In the genomic region with DNA sequence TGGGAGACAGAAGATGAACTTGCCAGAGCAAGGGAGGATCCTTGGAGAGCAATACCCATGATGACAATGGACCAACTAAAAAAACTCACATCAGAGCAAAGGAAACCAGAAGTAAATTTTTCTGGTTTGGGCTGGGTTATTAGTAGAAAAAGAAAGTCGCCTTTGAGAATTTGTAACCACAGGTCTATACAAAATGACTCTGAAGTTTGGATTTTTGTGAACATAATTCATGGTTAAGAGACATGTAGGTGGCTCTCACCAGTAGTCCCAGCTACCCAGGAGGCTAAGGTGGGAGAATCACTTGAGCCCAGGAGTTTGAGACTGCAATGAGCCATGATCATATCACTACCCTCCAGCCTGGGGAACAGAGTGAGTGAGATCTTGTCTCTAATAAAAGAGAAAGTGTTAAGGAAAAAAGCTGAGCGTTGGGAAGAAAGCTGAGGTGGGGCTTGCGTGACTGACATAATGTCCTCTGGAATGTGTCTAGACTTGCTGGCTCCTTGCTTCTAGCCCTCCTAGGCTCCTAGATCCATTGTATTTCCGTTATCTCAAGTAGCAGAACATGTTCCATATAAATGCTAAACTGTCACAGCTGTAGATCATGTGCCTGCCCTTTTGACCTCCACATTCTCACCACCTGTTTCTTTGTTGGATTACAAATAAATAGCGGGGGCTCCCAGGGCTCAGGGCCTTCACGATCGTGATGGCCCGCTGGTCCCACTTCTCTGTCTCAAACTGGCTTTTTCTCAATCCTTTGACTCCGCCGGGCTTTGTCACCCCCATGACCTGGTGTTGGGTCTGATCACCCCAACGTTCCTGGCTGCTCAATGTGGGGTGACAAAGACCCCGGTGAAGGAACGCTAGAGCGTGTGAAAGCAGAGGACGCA, we compare ENCODE assay signal across 8 cellular contexts. TPM values are rescaled to one million over a fixed set of nuclear protein-coding genes. Genes with fewer than 3 reads are reported as not detected.
DNase-seq lines count a peak whose midpoint lies in the region; ATAC-seq, FAIRE-seq and TF ChIP-seq lines count a peak whose summit lies in the region.

No MANE protein-coding gene starts in this region.

- peaks cover 0 to 2% (median 0%) of the 10 kb centered on the region in 7 donors for H3K9me3 Mint-ChIP-seq in CD14-positive monocyte

- no peak for FAIRE-seq in endothelial cell of umbilical vein (lab: Jason Lieb, UNC)

- TF ChIP-seq POLR2A in endothelial cell of umbilical vein (IDR thresholded peaks at IDR 0.05; ENCODE audit: low read depth, low read length): no peak

- POLR2A ChIA-PET in endothelial cell of umbilical vein (lab: Charles Lee): no interaction called here

- no peaks in the 10 kb centered on the region for H3K4me1 Mint-ChIP-seq in CD14-positive monocyte

- no peak overlapping the region for H3K4me3 Mint-ChIP-seq in CD14-positive monocyte

- TF ChIP-seq CTCF in endothelial cell of umbilical vein (IDR thresholded peaks at IDR 0.05; ENCODE audit: extremely low read depth in 1 of 2, insufficient read depth in 1 of 2, low read depth in 1 of 2, low read length in 2 of 2): no peak
- TF ChIP-seq CTCF in CD14-positive monocyte (IDR thresholded peaks at IDR 0.05): no peak

- intact Hi-C loops in endothelial cell of umbilical vein (cut with micrococcal nuclease) (no loop called here), CD14-positive monocyte (cut with micrococcal nuclease) (no loop called here)

- BruUV-seq in endothelial cell of umbilical vein (replicated peaks; lab: Mats Ljungman, UMichigan): TSS peak; percentile 57

- H2AFZ ChIP-seq in endothelial cell of umbilical vein (ENCODE audit: low read depth, low read length): peak overlapping the region; percentile 34

- no peak overlapping the region for H3K9ac ChIP-seq in endothelial cell of umbilical vein (replicated peaks; ENCODE audit: extremely low read depth, insufficient read depth, low read length)

- no peak overlapping the region for H3K4me2 ChIP-seq in endothelial cell of umbilical vein (ENCODE audit: insufficient read depth, low read length)

- H3K9me3 ChIP-seq in endothelial cell of umbilical vein (replicated peaks; ENCODE audit: control insufficient read depth, insufficient read depth, low read length): no peaks in the 10 kb centered on the region

- H3K4me3 ChIP-seq in GM08714 (ENCODE audit: low read length): peak overlapping the region; percentile 52; the same call in 1 of the 2 replicates
- H3K4me3 ChIP-seq in endothelial cell of umbilical vein (replicated peaks in 1 of 3; ENCODE audit: insufficient read depth in 1 of 3, low read depth in 1 of 3, low read length in 3 of 3): no peak overlapping the region

- peaks cover 5% of the 10 kb centered on the region for H3K4me1 ChIP-seq in endothelial cell of umbilical vein (ENCODE audit: control insufficient read depth, extremely low read depth, insufficient read depth, low read length)

- H3K36me3 ChIP-seq in endothelial cell of umbilical vein (ENCODE audit: control insufficient read depth in 2 of 2, extremely low read depth in 1 of 2, insufficient read depth in 2 of 2, low read length in 2 of 2): no peaks in the 10 kb centered on the region

- no peaks in the 10 kb centered on the region for H3K27me3 ChIP-seq in endothelial cell of umbilical vein (ENCODE audit: control insufficient read depth in 2 of 2, insufficient read depth in 2 of 2, low read length in 2 of 2)

- no peaks in the 10 kb centered on the region for H3K9me1 ChIP-seq in endothelial cell of umbilical vein (replicated peaks; ENCODE audit: control insufficient read depth, extremely low read depth, insufficient read depth, low read length)

- CTCF ChIA-PET in endothelial cell of umbilical vein (lab: Charles Lee): interaction anchor here (1.0 to 2.0 kb wide), 3 partner anchors 9 to 42 kb away, joined by 3 to 6 read pairs (median 4); no protein-coding TSS in a partner anchor

- H4K20me1 ChIP-seq in endothelial cell of umbilical vein (replicated peaks; ENCODE audit: control insufficient read depth, extremely low read depth, insufficient read depth, low read length): no peaks in the 10 kb centered on the region

- DNase-seq in HT1080 (ENCODE audit: low read depth) (peak; percentile 31), endothelial cell of umbilical vein (ENCODE audit: low read depth, low spot score) (peak; percentile 4), CD14-positive monocyte (ENCODE audit: low spot score) (no peak), NCI-H2196 treated with DMSO at 0.1 percent for 48 hours (lab: John Stamatoyannopoulos, UW; ENCODE audit: unreplicated experiment) (no peak), NCI-H524 treated with DMSO at 0.1 percent for 48 hours (lab: John Stamatoyannopoulos, UW) (no peak)
- no peak for DNase-seq in activated CD8-positive, alpha-beta memory T cell treated with anti-CD3 and anti-CD28 coated beads, Interleukin-2, amount 50 U/mL, for 4 hours

- no peaks in the 10 kb centered on the region for H3K79me2 ChIP-seq in endothelial cell of umbilical vein (ENCODE audit: control insufficient read depth, insufficient read depth, low read length)

- peak overlapping the region in 2 of 7 donors; percentile 12 to 25 for H3K27ac Mint-ChIP-seq in CD14-positive monocyte

- ATAC-seq in GM21528 (IDR thresholded peaks at IDR 0.05; ENCODE audit: low FRiP score, unreplicated experiment): peak; percentile 69

- dilution Hi-C loops in endothelial cell of umbilical vein (cut with MboI; ENCODE audit: extremely low pct_ligation_motif_present, low sequenced_read_pairs): no loop called here

- no peaks in the 10 kb centered on the region for H3K36me3 Mint-ChIP-seq in CD14-positive monocyte

- peak overlapping the region; percentile 55 for H3K27ac ChIP-seq in endothelial cell of umbilical vein (ENCODE audit: insufficient read depth, low read depth, low read length)

- peaks cover 1 to 11% (median 10%) of the 10 kb centered on the region in 3 donors for H3K27me3 Mint-ChIP-seq in CD14-positive monocyte (ENCODE audit: low read depth in 3 of 3)

TF ChIP-seq in endothelial cell of umbilical vein, 7 proteins besides CTCF, POLR2A, EP300 and RAD21:
- TF ChIP-seq JUN (IDR thresholded peaks at IDR 0.05; ENCODE audit: borderline replicate concordance, insufficient read depth, insufficient read length, low read depth) (no peak), EZH2 (IDR thresholded peaks at IDR 0.05; ENCODE audit: borderline replicate concordance, low read depth, low read length, severe bottlenecking) (no peak), GATA2 (IDR thresholded peaks at IDR 0.05; ENCODE audit: insufficient read depth, insufficient read length, low read depth, low read length) (no peak), FOS (IDR thresholded peaks at IDR 0.05; ENCODE audit: borderline replicate concordance, insufficient read depth, low read length) (no peak), MAX (IDR thresholded peaks at IDR 0.05; ENCODE audit: insufficient read depth, insufficient read length) (no peak), POLR2AphosphoS5 (IDR thresholded peaks at IDR 0.05; ENCODE audit: insufficient read depth, low read depth, low read length) (no peak), MYC (IDR thresholded peaks at IDR 0.05; ENCODE audit: low read depth, low read length) (no peak)

RNA-seq across cellular contexts. Expression of gene SC5D, which starts 56.2 kb away (rescaled TPM):
- 20.0 and 26.6 TPM in 2 replicates for total RNA-seq in HT1080 (2014; rRNA removed; shearing (Covaris generic))
- 20.2 and 23.1 TPM in 2 replicates for polyA plus RNA-seq in HT1080 (2015; cell fraction: cytosol; rRNA removed)
- 28.8 and 31.1 TPM in 2 replicates for polyA plus RNA-seq in HT1080 (2015; cell fraction: nucleus; rRNA removed)
- 40.0 and 40.2 TPM in 2 replicates for total RNA-seq in endothelial cell of umbilical vein
- polyA plus RNA-seq in endothelial cell of umbilical vein (30.5 and 37.1 TPM in 2 replicates), CD14-positive monocyte (1 to 10 TPM; 6.4 to 8.3 TPM)
- polyA plus RNA-seq in endothelial cell of umbilical vein (2011; cell fraction: cytosol; rRNA removed): 21.4 and 25.7 TPM in 2 replicates
- polyA plus RNA-seq in endothelial cell of umbilical vein (2011; cell fraction: nucleus; rRNA removed): 22.1 and 22.3 TPM in 2 replicates
- 42.1 and 77.4 TPM in 2 replicates for polyA plus RNA-seq in endothelial cell of umbilical vein (2012)
- 183 and 210 TPM in 2 replicates for polyA minus RNA-seq in endothelial cell of umbilical vein
- polyA minus RNA-seq in endothelial cell of umbilical vein (2011; cell fraction: cytosol; rRNA and poly(A)+ RNA removed): 20.9 TPM
- 18.6 and 57.3 TPM in 2 replicates for polyA minus RNA-seq in endothelial cell of umbilical vein (2011; cell fraction: nucleus; rRNA and poly(A)+ RNA removed)

Comparison
In these comparisons a context has a peak if more than half of its experiments do, and no peak if none do; other contexts are left out.
1. DNase-seq: peak in HT1080 (single experiment) and endothelial cell of umbilical vein (single experiment); none in CD14-positive monocyte (single experiment), NCI-H2196 treated with DMSO at 0.1 percent for 48 hours (single experiment), NCI-H524 treated with DMSO at 0.1 percent for 48 hours (single experiment) and activated CD8-positive, alpha-beta memory T cell treated with anti-CD3 and anti-CD28 coated beads, Interleukin-2, amount 50 U/mL, for 4 hours (single experiment).